ENCODE assay signal across 1 cellular context in genomic region chr14:24422694-24423531, GRCh38.
TF ChIP-seq lines count a peak whose summit lies in the region.

No MANE protein-coding gene starts in this region.

TF ChIP-seq in K562, 482 proteins besides CTCF, POLR2A, EP300 and RAD21:
- TF ChIP-seq, protein P1, sequence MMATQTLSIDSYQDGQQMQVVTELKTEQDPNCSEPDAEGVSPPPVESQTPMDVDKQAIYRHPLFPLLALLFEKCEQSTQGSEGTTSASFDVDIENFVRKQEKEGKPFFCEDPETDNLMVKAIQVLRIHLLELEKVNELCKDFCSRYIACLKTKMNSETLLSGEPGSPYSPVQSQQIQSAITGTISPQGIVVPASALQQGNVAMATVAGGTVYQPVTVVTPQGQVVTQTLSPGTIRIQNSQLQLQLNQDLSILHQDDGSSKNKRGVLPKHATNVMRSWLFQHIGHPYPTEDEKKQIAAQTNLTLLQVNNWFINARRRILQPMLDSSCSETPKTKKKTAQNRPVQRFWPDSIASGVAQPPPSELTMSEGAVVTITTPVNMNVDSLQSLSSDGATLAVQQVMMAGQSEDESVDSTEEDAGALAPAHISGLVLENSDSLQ (IDR thresholded peaks at IDR 0.05): peak; percentile 66
- TF ChIP-seq ZSCAN32 (CRISPR knock-in tag; IDR thresholded peaks at IDR 0.05) (no peak), NONO (IDR thresholded peaks at IDR 0.05; ENCODE audit: low read depth in 2 of 2, low read length in 1 of 2) (no peak), ZNF280B (CRISPR knock-in tag; IDR thresholded peaks at IDR 0.05) (no peak), SMAD4 (CRISPR knock-in tag; conservative IDR thresholded peaks at IDR 0.05) (no peak), ZNF398 (CRISPR knock-in tag; IDR thresholded peaks at IDR 0.05) (no peak)
